In genomic region chr22:44338906-44339305, GRCh38 we compare ENCODE assay signal across 27 cellular contexts. TPM values are rescaled to one million over a fixed set of nuclear protein-coding genes. Genes with fewer than 3 reads are reported as not detected.
DNase-seq lines count a peak whose midpoint lies in the region; ATAC-seq and TF ChIP-seq lines count a peak whose summit lies in the region.
"Had no signal": no experiment of that assay in that cellular context is flagged by ENCODE, and none has a peak within 500 bp of the region (broad histone marks: within the 10 kb centered on the region; RNA-seq: fewer than 3 reads in every experiment).

No MANE protein-coding gene starts in this region.

- POLR2A ChIA-PET in T-cell (lab: Charles Lee): no interaction called here

- CTCF ChIA-PET in T-cell (lab: Charles Lee): no interaction called here

- H3K36me3 Mint-ChIP-seq in neural crest cell (ENCODE audit: low read depth) (no peaks in the 10 kb centered on the region), T-cell (no peaks in the 10 kb centered on the region)
- H3K36me3 Mint-ChIP-seq: activated naive CD8-positive, alpha-beta T cell treated with anti-CD3 and anti-CD28 coated beads, Interleukin-2, amount 10 ng/mL, durations not matched to agents 7 days and 5 days; immature natural killer cell; stimulated activated memory B cell treated with anti-CD40 and anti-IgM and Interleukin-4, amounts not matched to agents 10 μg/mL and 1 μg/mL and 100 μg/mL, for 72 hours had no signal

- no peak for ATAC-seq in T-cell (replicated peaks in 1 of 4)
- ATAC-seq: pancreas; stimulated activated memory B cell treated with anti-CD40 and anti-IgM and Interleukin-4, amounts not matched to agents 10 μg/mL and 1 μg/mL and 100 μg/mL, for 72 hours had no signal

- DNase-seq in NCI-H1092 treated with DMSO at 0.1 percent for 48 hours (lab: John Stamatoyannopoulos, UW): peak; percentile 17
- no peak for DNase-seq in NCI-H1092 (lab: John Stamatoyannopoulos, UW)
- peak; percentile 11 for DNase-seq in LNCaP clone FGC (ENCODE audit: low read depth)
- peak; percentile 85 for DNase-seq in NCI-H69 (lab: John Stamatoyannopoulos, UW)
- DNase-seq in neural crest cell (ENCODE audit: low read depth, low spot score): no peak
- DNase-seq in globus pallidus (ENCODE audit: low spot score): no peak
- DNase-seq in T-cell: no peak
- no peak for DNase-seq in HPDE6-E6E7 (ENCODE audit: extremely low spot score)
- DNase-seq: 8988T; activated gamma-delta T cell treated with Interleukin-2 at 50 U/mL for 16 hours; activated naive CD8-positive, alpha-beta T cell treated with anti-CD3 and anti-CD28 coated beads, Interleukin-2, amount 10 ng/mL, durations not matched to agents 7 days and 5 days; activated T-cell treated with anti-CD3 and anti-CD28 coated beads, Interleukin-2, amount 50 U/mL, for 24 hours; Caco-2; hypothalamus; immature natural killer cell; left cardiac atrium; mammary epithelial cell; NCI-H1048; NCI-H526; nephron progenitor cell; pancreas; retina; upper lobe of left lung had no signal

- H3K4me3 Mint-ChIP-seq in neural crest cell: no peak overlapping the region
- no peak overlapping the region for H3K4me3 Mint-ChIP-seq in T-cell
- H3K4me3 Mint-ChIP-seq: activated naive CD8-positive, alpha-beta T cell treated with anti-CD3 and anti-CD28 coated beads, Interleukin-2, amount 10 ng/mL, durations not matched to agents 7 days and 5 days; activated T-cell treated with anti-CD3 and anti-CD28 coated beads, Interleukin-2, amount 50 U/mL, for 24 hours; immature natural killer cell; nephron progenitor cell; stimulated activated memory B cell treated with anti-CD40 and anti-IgM and Interleukin-4, amounts not matched to agents 10 μg/mL and 1 μg/mL and 100 μg/mL, for 72 hours had no signal

- H3K27me3 Mint-ChIP-seq in neural crest cell (ENCODE audit: low read depth) (peaks cover 2% of the 10 kb centered on the region), T-cell (no peaks in the 10 kb centered on the region)
- H3K27me3 Mint-ChIP-seq: activated T-cell treated with anti-CD3 and anti-CD28 coated beads, Interleukin-2, amount 50 U/mL, for 24 hours had no signal

- no peak overlapping the region for H3K4me3 ChIP-seq in LNCaP clone FGC (ENCODE audit: low read depth, low read length)
- H3K4me3 ChIP-seq: ascending aorta, GM23248, pancreas, upper lobe of left lung had no signal

- no peak for TF ChIP-seq CTCF in LNCaP clone FGC (IDR thresholded peaks at IDR 0.05; ENCODE audit: control insufficient read depth, extremely low read depth, insufficient read depth)
- TF ChIP-seq CTCF in neural crest cell (conservative IDR thresholded peaks at IDR 0.05): no peak

- H3K4me1 Mint-ChIP-seq in neural crest cell (peaks cover 7% of the 10 kb centered on the region), T-cell (no peaks in the 10 kb centered on the region)
- H3K4me1 Mint-ChIP-seq: activated naive CD8-positive, alpha-beta T cell treated with anti-CD3 and anti-CD28 coated beads, Interleukin-2, amount 10 ng/mL, durations not matched to agents 7 days and 5 days; immature natural killer cell; stimulated activated memory B cell treated with anti-CD40 and anti-IgM and Interleukin-4, amounts not matched to agents 10 μg/mL and 1 μg/mL and 100 μg/mL, for 72 hours had no signal

- peak overlapping the region; percentile 48 for H3K27ac Mint-ChIP-seq in neural crest cell (ENCODE audit: unreplicated experiment)
- H3K27ac Mint-ChIP-seq in T-cell: no peak overlapping the region
- H3K27ac Mint-ChIP-seq: activated naive CD8-positive, alpha-beta T cell treated with anti-CD3 and anti-CD28 coated beads, Interleukin-2, amount 10 ng/mL, durations not matched to agents 7 days and 5 days; activated T-cell treated with anti-CD3 and anti-CD28 coated beads, Interleukin-2, amount 50 U/mL, for 24 hours; immature natural killer cell; nephron progenitor cell; stimulated activated memory B cell treated with anti-CD40 and anti-IgM and Interleukin-4, amounts not matched to agents 10 μg/mL and 1 μg/mL and 100 μg/mL, for 72 hours had no signal

- H3K9me3 Mint-ChIP-seq in neural crest cell (no peaks in the 10 kb centered on the region), T-cell (no peaks in the 10 kb centered on the region)
- H3K9me3 Mint-ChIP-seq: activated naive CD8-positive, alpha-beta T cell treated with anti-CD3 and anti-CD28 coated beads, Interleukin-2, amount 10 ng/mL, durations not matched to agents 7 days and 5 days; activated T-cell treated with anti-CD3 and anti-CD28 coated beads, Interleukin-2, amount 50 U/mL, for 24 hours; immature natural killer cell; nephron progenitor cell; stimulated activated memory B cell treated with anti-CD40 and anti-IgM and Interleukin-4, amounts not matched to agents 10 μg/mL and 1 μg/mL and 100 μg/mL, for 72 hours had no signal

RNA-seq across cellular contexts. Expression of gene SHISAL1, which starts 26.2 kb away (rescaled TPM):
- total RNA-seq in neural crest cell: 4.2 and 4.3 TPM in 2 replicates
- under 1 TPM in 2 of 5 donors, not detected in 3; 0.03 to 0.06 TPM for total RNA-seq in T-cell
- total RNA-seq: activated naive CD8-positive, alpha-beta T cell treated with anti-CD3 and anti-CD28 coated beads, Interleukin-2, amount 10 ng/mL, durations not matched to agents 7 days and 5 days; Caco-2; T-helper 1 cell treated with Interleukin-12 subunit alpha and Interleukin-12 subunit beta and Interleukin-4 antibody, amounts not matched to agents 30 ng/mL and 1 ng/mL, for 36 hours had no signal

Comparison
In these comparisons a context has a peak if more than half of its experiments do, and no peak if none do; other contexts are left out.
1. DNase-seq: peak in NCI-H1092 treated with DMSO at 0.1 percent for 48 hours (single experiment), LNCaP clone FGC (single experiment) and NCI-H69 (single experiment); none in NCI-H1092 (single experiment), neural crest cell (single experiment), globus pallidus (single experiment), T-cell (0 of 34) and HPDE6-E6E7 (single experiment).